9 cellular contexts compared by ENCODE assay signal in the genomic region with DNA sequence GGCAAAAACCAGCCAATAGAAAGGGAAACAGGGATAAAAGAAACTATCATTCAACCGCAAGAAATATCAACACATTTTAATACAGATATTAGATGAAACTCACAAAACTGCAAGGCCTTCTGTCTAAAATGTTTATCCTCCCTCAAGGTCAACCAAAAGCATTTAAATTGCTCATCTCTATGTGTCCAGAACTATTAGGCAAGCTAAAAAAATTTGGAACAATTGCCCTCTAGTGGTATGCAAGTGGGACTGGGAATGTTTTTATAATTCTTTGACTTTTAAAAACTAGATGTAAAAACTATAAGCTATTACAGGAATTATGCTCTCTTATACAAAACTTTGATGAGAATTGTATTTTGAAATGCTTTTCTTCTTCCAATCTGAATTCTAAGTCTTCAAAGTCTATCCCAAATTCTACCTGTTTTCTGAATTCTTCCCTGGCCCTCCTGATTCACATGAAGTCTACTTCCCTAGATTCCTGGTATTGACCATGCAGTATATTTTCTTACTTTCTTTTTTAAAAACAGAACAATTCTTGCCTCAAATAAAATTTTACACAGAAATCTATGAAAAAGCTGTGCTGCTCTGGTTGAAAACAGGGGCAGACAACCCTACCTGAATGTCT. TPM values are rescaled to one million over a fixed set of nuclear protein-coding genes. Genes with fewer than 3 reads are reported as not detected.
DNase-seq lines count a peak whose midpoint lies in the region; ATAC-seq and TF ChIP-seq lines count a peak whose summit lies in the region.
"Had no signal": no experiment of that assay in that cellular context is flagged by ENCODE, and none has a peak within 500 bp of the region (broad histone marks: within the 10 kb centered on the region; RNA-seq: fewer than 3 reads in every experiment).

No MANE protein-coding gene starts in this region.

- ATAC-seq in DND-41 (ENCODE audit: insufficient read depth, low read depth) (no peak), HG03159 (IDR thresholded peaks at IDR 0.05; ENCODE audit: unreplicated experiment) (no peak), GM21381 (IDR thresholded peaks at IDR 0.05; ENCODE audit: unreplicated experiment) (no peak)

- in situ Hi-C loops in brain microvascular endothelial cell (cut with HindIII; ENCODE audit: low pct_ligation_motif_present, low sequenced_read_pairs): no loop called here

- H3K79me2 ChIP-seq in DND-41 (ENCODE audit: insufficient read depth, low read length): peaks cover 26% of the 10 kb centered on the region

- no peak overlapping the region for H2AFZ ChIP-seq in DND-41 (ENCODE audit: low read depth, low read length)

- H3K9ac ChIP-seq in DND-41 (ENCODE audit: low read depth, low read length): no peak overlapping the region

- DNase-seq in DND-41 (no peak), Kasumi-1 (lab: John Stamatoyannopoulos, UW) (peak; percentile 42 to 49), brain microvascular endothelial cell (no peak), mesothelial cell of epicardium (ENCODE audit: low spot score in 2 of 2, unreplicated experiment in 2 of 2) (no peak), RPMI8226 (no peak), head of caudate nucleus (no peak)
- DNase-seq: activated naive CD4-positive, alpha-beta T cell treated with anti-CD3 and anti-CD28 coated beads, Interleukin-2, amount 10 ng/mL, durations not matched to agents 7 days and 5 days had no signal

- peaks cover 11% of the 10 kb centered on the region; the same call in 1 of the 2 replicates for H4K20me1 ChIP-seq in DND-41 (ENCODE audit: insufficient read depth, low read length)

- H3K9me3 ChIP-seq in DND-41 (ENCODE audit: insufficient read depth, low read length, severe bottlenecking): no peaks in the 10 kb centered on the region

- peaks cover 44% of the 10 kb centered on the region for H3K36me3 Mint-ChIP-seq in mesothelial cell of epicardium

- H3K4me3 ChIP-seq in DND-41 (ENCODE audit: low read depth in 1 of 2, low read length in 2 of 2): no peak overlapping the region
- H3K4me3 ChIP-seq in brain microvascular endothelial cell (ENCODE audit: low read depth, low read length): no peak overlapping the region

- no peak overlapping the region for H3K4me3 Mint-ChIP-seq in mesothelial cell of epicardium
- H3K4me3 Mint-ChIP-seq: activated naive CD4-positive, alpha-beta T cell treated with anti-CD3 and anti-CD28 coated beads, Interleukin-2, amount 10 ng/mL, durations not matched to agents 7 days and 5 days had no signal

- intact Hi-C loops in head of caudate nucleus (cut with DNase I): no loop called here

- H3K27ac Mint-ChIP-seq in mesothelial cell of epicardium: no peak overlapping the region
- H3K27ac Mint-ChIP-seq: activated naive CD4-positive, alpha-beta T cell treated with anti-CD3 and anti-CD28 coated beads, Interleukin-2, amount 10 ng/mL, durations not matched to agents 7 days and 5 days had no signal

- no peaks in the 10 kb centered on the region for H3K27me3 Mint-ChIP-seq in mesothelial cell of epicardium (ENCODE audit: low read depth)
- H3K27me3 Mint-ChIP-seq: activated naive CD4-positive, alpha-beta T cell treated with anti-CD3 and anti-CD28 coated beads, Interleukin-2, amount 10 ng/mL, durations not matched to agents 7 days and 5 days had no signal

- H3K4me1 Mint-ChIP-seq in mesothelial cell of epicardium: peaks cover 11% of the 10 kb centered on the region

- H3K4me2 ChIP-seq in DND-41 (ENCODE audit: insufficient read depth, low read length): no peak overlapping the region

- H3K4me1 ChIP-seq in DND-41 (ENCODE audit: insufficient read depth, low read length): peaks cover 18% of the 10 kb centered on the region

- no peaks in the 10 kb centered on the region for H3K9me3 Mint-ChIP-seq in mesothelial cell of epicardium
- H3K9me3 Mint-ChIP-seq: activated naive CD4-positive, alpha-beta T cell treated with anti-CD3 and anti-CD28 coated beads, Interleukin-2, amount 10 ng/mL, durations not matched to agents 7 days and 5 days had no signal

- H3K27me3 ChIP-seq in DND-41 (ENCODE audit: insufficient read depth, low read length, poor library complexity): no peaks in the 10 kb centered on the region
- no peaks in the 10 kb centered on the region for H3K27me3 ChIP-seq in brain microvascular endothelial cell (replicated peaks)

- peaks cover 89% of the 10 kb centered on the region for H3K36me3 ChIP-seq in DND-41 (ENCODE audit: insufficient read depth, low read length)
- peaks cover 58% of the 10 kb centered on the region for H3K36me3 ChIP-seq in brain microvascular endothelial cell (replicated peaks)

- peak; percentile 54 for TF ChIP-seq CTCF in DND-41 (IDR thresholded peaks at IDR 0.05; ENCODE audit: borderline replicate concordance, extremely low read depth, low read length, poor library complexity, severe bottlenecking)
- TF ChIP-seq CTCF in brain microvascular endothelial cell (IDR thresholded peaks at IDR 0.05; ENCODE audit: low read depth, low read length, missing control alignments): peak; percentile 57
- TF ChIP-seq CTCF in mesothelial cell of epicardium (IDR thresholded peaks at IDR 0.05; ENCODE audit: unreplicated experiment): peak; percentile 69

- no peak overlapping the region for H3K27ac ChIP-seq in DND-41 (ENCODE audit: low read length)
- no peak overlapping the region for H3K27ac ChIP-seq in brain microvascular endothelial cell

RNA-seq across cellular contexts. Expression of a gene that starts 4.9 kb away (rescaled TPM):
- 64.9 to 71.8 TPM (median 66.9 TPM) in 3 replicates for total RNA-seq in mesothelial cell of epicardium

RNA-seq across cellular contexts. Expression of a gene that starts 5.1 kb away (rescaled TPM):
- 2.0 to 2.6 TPM (median 2.2 TPM) in 3 replicates for total RNA-seq in mesothelial cell of epicardium

RNA-seq across cellular contexts. Expression of a gene that starts 56.6 kb away (rescaled TPM):
- total RNA-seq in mesothelial cell of epicardium: not detected in 3 replicates

Comparison
In these comparisons a context has a peak if more than half of its experiments do, and no peak if none do; other contexts are left out.
1. DNase-seq: peak in Kasumi-1 (2 of 2); none in DND-41 (single experiment), brain microvascular endothelial cell (single experiment), mesothelial cell of epicardium (0 of 2), RPMI8226 (single experiment) and head of caudate nucleus (0 of 42).
2. Peak in every context shown above with its lines, with median percentiles within 50 percentile points of each other: CTCF ChIP-seq.